Comparison of ENCODE assay signal across 1 cellular context in genomic region chr17:75764711-75765421, GRCh38.
TF ChIP-seq lines count a peak whose summit lies in the region.

Gene GALK1 (minus strand): TSS chr17:75765192. CDS start chr17:75765136, 56 bp downstream.

TF ChIP-seq in K562, 482 proteins besides CTCF, POLR2A, EP300 and RAD21 (continued from another document and continues in another):
- no peak for TF ChIP-seq ELK3 (CRISPR knock-in tag; IDR thresholded peaks at IDR 0.05)
- no peak for TF ChIP-seq ZNF224 (CRISPR knock-in tag; IDR thresholded peaks at IDR 0.05)
- TF ChIP-seq TRIM24 (IDR thresholded peaks at IDR 0.05) = no peak
- TF ChIP-seq ELF4 (CRISPR knock-in tag; IDR thresholded peaks at IDR 0.05) = no peak
- TF ChIP-seq HMBOX1 (IDR thresholded peaks at IDR 0.05) = no peak
- TF ChIP-seq ZBTB7A (IDR thresholded peaks at IDR 0.05; ENCODE audit: borderline replicate concordance, control insufficient read depth, low read depth, low read length) = peak; percentile 26
- TF ChIP-seq ZKSCAN8 (CRISPR knock-in tag; IDR thresholded peaks at IDR 0.05) = no peak
- TF ChIP-seq ZNF134 (CRISPR knock-in tag; conservative IDR thresholded peaks at IDR 0.05) = no peak
- no peak for TF ChIP-seq U2AF2 (optimal IDR thresholded peaks at IDR 0.05; ENCODE audit: low read depth, low read length)
- TF ChIP-seq JUND (IDR thresholded peaks at IDR 0.05; ENCODE audit: borderline replicate concordance, low read depth, low read length) = peak; percentile 29; the same call in 1 of the 2 replicates
- TF ChIP-seq JUND (tag; IDR thresholded peaks at IDR 0.05; ENCODE audit: borderline replicate concordance, low read depth, low read length) = no peak
- TF ChIP-seq NR0B1 (IDR thresholded peaks at IDR 0.05; ENCODE audit: partially characterized antibody) = no peak
- TF ChIP-seq DPF2 (IDR thresholded peaks at IDR 0.05) = no peak
- no peak for TF ChIP-seq ZBTB12 (CRISPR knock-in tag; IDR thresholded peaks at IDR 0.05)
- TF ChIP-seq PREB (CRISPR knock-in tag; IDR thresholded peaks at IDR 0.05) = no peak
- no peak for TF ChIP-seq PPARD (CRISPR knock-in tag; IDR thresholded peaks at IDR 0.05)
- no peak for TF ChIP-seq ZNF408 (CRISPR knock-in tag; IDR thresholded peaks at IDR 0.05; ENCODE audit: low read depth)
- TF ChIP-seq RBM15 (IDR thresholded peaks at IDR 0.05; ENCODE audit: insufficient read depth, low read length) = no peak
- TF ChIP-seq ERF (CRISPR knock-in tag; IDR thresholded peaks at IDR 0.05) = no peak
- no peak for TF ChIP-seq ZNF764 (CRISPR knock-in tag; IDR thresholded peaks at IDR 0.05; ENCODE audit: low read depth)
- no peak for TF ChIP-seq HMG20B (CRISPR knock-in tag; IDR thresholded peaks at IDR 0.05)
- TF ChIP-seq E2F5 (CRISPR knock-in tag; IDR thresholded peaks at IDR 0.05) = 0 out of 2 replicates have a peak, but pooled peaks have one; percentile 32
- TF ChIP-seq TFAP4 (CRISPR knock-in tag; IDR thresholded peaks at IDR 0.05; ENCODE audit: borderline replicate concordance) = peak; percentile 78
- no peak for TF ChIP-seq ZBTB2 (IDR thresholded peaks at IDR 0.05)
- TF ChIP-seq HIVEP1 (CRISPR knock-in tag; IDR thresholded peaks at IDR 0.05) = no peak
- TF ChIP-seq HDAC1 (IDR thresholded peaks at IDR 0.05) = peak in 1 of 2 experiments; percentile 88; a peak in 2 of 4 replicates
- TF ChIP-seq MTA2 (IDR thresholded peaks at IDR 0.05; ENCODE audit: low read depth) = no peak
- TF ChIP-seq NR2C2 (CRISPR knock-in tag; IDR thresholded peaks at IDR 0.05) = no peak; the same call in 1 of the 2 replicates
- no peak; the same call in 1 of the 2 replicates for TF ChIP-seq NR2C2 (tag; IDR thresholded peaks at IDR 0.05)
- TF ChIP-seq ZNF277 (CRISPR knock-in tag; IDR thresholded peaks at IDR 0.05; ENCODE audit: borderline replicate concordance) = no peak
- TF ChIP-seq ZNF655 (CRISPR knock-in tag; IDR thresholded peaks at IDR 0.05) = no peak
- no peak for TF ChIP-seq POLR2AphosphoS2 (IDR thresholded peaks at IDR 0.05; ENCODE audit: low read length)
- no peak for TF ChIP-seq MTA1 (IDR thresholded peaks at IDR 0.05; ENCODE audit: borderline replicate concordance)
- no peak for TF ChIP-seq ZNF253 (CRISPR knock-in tag; conservative IDR thresholded peaks at IDR 0.05)
- no peak for TF ChIP-seq HSF4 (CRISPR knock-in tag; IDR thresholded peaks at IDR 0.05; ENCODE audit: borderline replicate concordance)
- TF ChIP-seq ZNF589 (CRISPR knock-in tag; IDR thresholded peaks at IDR 0.05; ENCODE audit: low read depth) = no peak
- no peak for TF ChIP-seq ZNF445 (CRISPR knock-in tag; IDR thresholded peaks at IDR 0.05; ENCODE audit: low read depth)
- no peak for TF ChIP-seq TBL1XR1 (IDR thresholded peaks at IDR 0.05; ENCODE audit: low read length in 2 of 2)
- no peak for TF ChIP-seq ZNF699 (CRISPR knock-in tag; IDR thresholded peaks at IDR 0.05; ENCODE audit: insufficient replicate concordance)
- TF ChIP-seq HDAC3 (IDR thresholded peaks at IDR 0.05; ENCODE audit: borderline replicate concordance, partially characterized antibody) = no peak
- TF ChIP-seq CEBPZ (IDR thresholded peaks at IDR 0.05; ENCODE audit: borderline replicate concordance, low read depth, low read length) = no peak
- TF ChIP-seq ZNF511 (CRISPR knock-in tag; IDR thresholded peaks at IDR 0.05) = no peak
- no peak for TF ChIP-seq ZNF583 (CRISPR knock-in tag; IDR thresholded peaks at IDR 0.05)
